ENCODE assay signal across 23 cellular contexts in the genomic region with DNA sequence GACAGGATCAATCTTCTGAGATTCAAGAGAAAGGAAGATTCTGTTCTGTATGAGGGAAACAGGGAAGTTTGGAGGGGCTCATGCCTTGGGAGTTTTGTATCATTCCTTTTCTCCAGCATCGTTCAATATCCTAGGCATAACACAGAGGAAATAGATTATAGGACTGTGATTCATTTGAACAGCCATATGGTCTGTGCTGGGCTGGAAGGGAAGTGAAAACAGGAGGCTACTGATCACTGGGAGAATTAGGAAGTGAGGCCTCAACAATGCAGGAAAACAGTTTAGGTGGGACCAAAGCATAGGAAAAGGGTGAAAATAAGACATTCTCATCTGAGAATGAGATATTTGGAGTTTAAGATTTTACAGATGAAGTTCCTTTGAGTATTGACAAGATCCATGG.
"Had no signal": no experiment of that assay in that cellular context is flagged by ENCODE, and none has a peak within 500 bp of the region (broad histone marks: within the 10 kb centered on the region; RNA-seq: fewer than 3 reads in every experiment).

No MANE protein-coding gene starts in this region.

- H3K36me3 ChIP-seq: adrenal gland, breast epithelium, SJCRH30 had no signal

- H3K9ac ChIP-seq: KMS-11 had no signal

- DNase-seq: activated CD4-positive, alpha-beta memory T cell treated with anti-CD3 and anti-CD28 coated beads for 36 hours; activated CD4-positive, alpha-beta T cell treated with anti-CD3 and anti-CD28 coated beads for 36 hours; activated CD4-positive, alpha-beta T cell treated with anti-CD3 and anti-CD28 coated beads, Interleukin-2, amount 10 ng/mL, durations not matched to agents 7 days and 5 days; activated CD8-positive, alpha-beta memory T cell treated with anti-CD3 and anti-CD28 coated beads, Interleukin-2, amount 50 U/mL, for 4 hours; activated gamma-delta T cell treated with Interleukin-2 at 50 U/mL for 16 hours; activated naive CD4-positive, alpha-beta T cell treated with anti-CD3 and anti-CD28 coated beads for 36 hours; activated T-cell treated with anti-CD3 and anti-CD28 coated beads for 4 hours; activated T-cell treated with anti-CD3 and anti-CD28 coated beads, Interleukin-2, amount 50 U/mL, for 4 hours; adrenal gland; body of pancreas; MM.1S; NCI-H1048; NCI-H1105 treated with DMSO at 0.1 percent for 48 hours; NCI-H1436; NCI-H1694; NCI-H2029; NCI-H345; NCI-H524 treated with DMSO at 0.1 percent for 48 hours; SHP77; SJCRH30 had no signal

- H3K27ac ChIP-seq: adrenal gland, body of pancreas, breast epithelium, KMS-11, SJCRH30, SK-N-MC had no signal

- H3K4me2 ChIP-seq: KMS-11 had no signal

- H3K4me3 ChIP-seq: adrenal gland, body of pancreas, breast epithelium, SJCRH30, SK-N-MC had no signal

- H3K9me3 ChIP-seq: adrenal gland, body of pancreas, breast epithelium, SJCRH30 had no signal

- H3K27me3 ChIP-seq: adrenal gland, body of pancreas, breast epithelium, SJCRH30 had no signal

- H3K4me1 ChIP-seq: breast epithelium, SJCRH30 had no signal
